15 cellular contexts compared by ENCODE assay signal in the genomic region with DNA sequence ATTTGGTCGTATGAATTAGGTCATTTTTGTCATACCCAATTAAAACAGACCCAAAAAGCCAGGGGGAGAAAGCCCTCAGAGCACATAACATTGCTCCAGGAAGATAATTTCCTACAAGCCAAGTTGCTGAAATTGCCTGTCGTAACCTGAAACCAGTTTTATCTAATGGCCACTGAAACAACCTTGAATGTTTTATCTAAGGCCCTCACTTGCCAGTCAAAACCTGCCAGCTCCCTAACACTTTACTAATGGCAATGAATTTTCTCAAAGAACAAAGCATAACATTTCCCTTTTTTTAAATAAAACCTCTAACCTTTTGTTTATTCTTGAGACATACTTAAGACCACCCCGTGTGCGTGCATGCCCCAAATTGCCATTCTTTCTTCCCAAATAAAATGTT.
A peak's percentile ranks its signal among the peaks of the same experiment; 100 is the strongest.
DNase-seq lines count a peak whose midpoint lies in the region; ATAC-seq and TF ChIP-seq lines count a peak whose summit lies in the region.
"Had no signal": no experiment of that assay in that cellular context is flagged by ENCODE, and none has a peak within 500 bp of the region (broad histone marks: within the 10 kb centered on the region; RNA-seq: fewer than 3 reads in every experiment).

No MANE protein-coding gene starts in this region.

- peaks cover 14% of the 10 kb centered on the region for H3K4me1 ChIP-seq in cardiac muscle cell (ENCODE audit: low read depth)
- no peaks in the 10 kb centered on the region for H3K4me1 ChIP-seq in heart right ventricle
- H3K4me1 ChIP-seq in hepatocyte (ENCODE audit: insufficient read depth): no peaks in the 10 kb centered on the region

- no peaks in the 10 kb centered on the region for H3K27me3 ChIP-seq in cardiac muscle cell
- no peaks in the 10 kb centered on the region for H3K27me3 ChIP-seq in heart right ventricle
- no peaks in the 10 kb centered on the region for H3K27me3 ChIP-seq in hepatocyte
- H3K27me3 ChIP-seq in brain microvascular endothelial cell (replicated peaks): no peaks in the 10 kb centered on the region

- H3K79me2 ChIP-seq in hepatocyte: no peaks in the 10 kb centered on the region

- 46 to 57% methylated on average over 4 of the region's 4 CpGs for WGBS in heart right ventricle, 2 donors
- 37% methylated on average over 4 of the region's 4 CpGs for WGBS in hepatocyte (ENCODE audit: low lambda C conversion rate, missing lambda C conversion rate)

- H3K4me3 ChIP-seq in cardiac muscle cell (no peak overlapping the region), heart right ventricle (no peak overlapping the region), hepatocyte (no peak overlapping the region), brain microvascular endothelial cell (ENCODE audit: low read depth, low read length) (no peak overlapping the region)

- TF ChIP-seq CTCF in cardiac muscle cell (IDR thresholded peaks at IDR 0.05; ENCODE audit: low read depth, low read length) (no peak), heart right ventricle (IDR thresholded peaks at IDR 0.05) (no peak), hepatocyte (IDR thresholded peaks at IDR 0.05; ENCODE audit: poor library complexity) (no peak), brain microvascular endothelial cell (IDR thresholded peaks at IDR 0.05; ENCODE audit: low read depth, low read length, missing control alignments) (no peak)

- H4K20me1 ChIP-seq in hepatocyte (ENCODE audit: insufficient read depth, poor library complexity, severe bottlenecking): no peaks in the 10 kb centered on the region

- H3K4me2 ChIP-seq in hepatocyte: no peak overlapping the region

- H2AFZ ChIP-seq in hepatocyte: peak overlapping the region; percentile 19

- in situ Hi-C loops in brain microvascular endothelial cell (cut with HindIII; ENCODE audit: low pct_ligation_motif_present, low sequenced_read_pairs): no loop called here

- peak in 1 of 2 donors; percentile 45 for DNase-seq in cardiac muscle cell (ENCODE audit: low read depth in 1 of 2, low spot score in 1 of 2)
- no peak for DNase-seq in heart right ventricle
- DNase-seq in NCI-H748 (lab: John Stamatoyannopoulos, UW; ENCODE audit: unreplicated experiment): peak; percentile 54
- no peak for DNase-seq in hepatocyte (ENCODE audit: low spot score)
- DNase-seq in NCI-H510A (lab: John Stamatoyannopoulos, UW): no peak
- no peak for DNase-seq in brain microvascular endothelial cell
- DNase-seq: EL; H9; NCI-H187; NCI-H524; NK-92 treated with Interleukin-12 subunit alpha and Interleukin-12 subunit beta, amount 100 ng/mL, for 24 hours; RPMI8226; T-helper 17 cell had no signal

- ATAC-seq in heart right ventricle: no peak
- no peak for ATAC-seq in GM19324 (IDR thresholded peaks at IDR 0.05; ENCODE audit: low FRiP score, unreplicated experiment)
- ATAC-seq: T-helper 17 cell had no signal

- no peaks in the 10 kb centered on the region for H3K9me2 ChIP-seq in hepatocyte (replicated peaks; ENCODE audit: insufficient read depth)

- H3K36me3 ChIP-seq in cardiac muscle cell (no peaks in the 10 kb centered on the region), heart right ventricle (no peaks in the 10 kb centered on the region), hepatocyte (replicated peaks; ENCODE audit: insufficient read depth, low read depth) (no peaks in the 10 kb centered on the region), brain microvascular endothelial cell (replicated peaks) (no peaks in the 10 kb centered on the region)

- intact Hi-C loops in heart right ventricle (cut with DNase I): no loop called here

- no peaks in the 10 kb centered on the region for H3K9me3 ChIP-seq in cardiac muscle cell (ENCODE audit: low read depth)
- H3K9me3 ChIP-seq in heart right ventricle: peaks cover 0 to 7% (median 0%) of the 10 kb centered on the region in 11 donors
- no peaks in the 10 kb centered on the region for H3K9me3 ChIP-seq in hepatocyte (ENCODE audit: low read depth)

- peak overlapping the region; percentile 75 for H3K27ac ChIP-seq in cardiac muscle cell
- H3K27ac ChIP-seq in heart right ventricle: no peak overlapping the region
- no peak overlapping the region for H3K27ac ChIP-seq in hepatocyte
- no peak overlapping the region for H3K27ac ChIP-seq in brain microvascular endothelial cell
- H3K27ac ChIP-seq: C4-2B had no signal
